Comparison of ENCODE assay signal across 10 cellular contexts in genomic region chr7:19707240-19707639, GRCh38. TPM values are rescaled to one million over a fixed set of nuclear protein-coding genes. Genes with fewer than 3 reads are reported as not detected.
DNase-seq lines count a peak whose midpoint lies in the region; ATAC-seq and TF ChIP-seq lines count a peak whose summit lies in the region.
"Had no signal": no experiment of that assay in that cellular context is flagged by ENCODE, and none has a peak within 500 bp of the region (broad histone marks: within the 10 kb centered on the region; RNA-seq: fewer than 3 reads in every experiment).

No MANE protein-coding gene starts in this region.

- H3K27me3 ChIP-seq in colonic mucosa (no peaks in the 10 kb centered on the region), neural cell (ENCODE audit: insufficient read depth, low read depth, low read length) (no peaks in the 10 kb centered on the region)

- H3K9ac ChIP-seq in ES-I3 (ENCODE audit: low read depth, low read length), result peak overlapping the region; percentile 77; the same call in 1 of the 2 replicates
- no peak overlapping the region for H3K9ac ChIP-seq in colonic mucosa (ENCODE audit: low read depth in 2 of 2, low read length in 2 of 2)
- no peak overlapping the region for H3K9ac ChIP-seq in neural cell (ENCODE audit: low read length)

- H3K4me3 ChIP-seq in colonic mucosa, result peak overlapping the region; percentile 90
- peak overlapping the region; percentile 72 for H3K4me3 ChIP-seq in neural cell (ENCODE audit: low read length)

- no peak for TF ChIP-seq RAD21 in neural cell (conservative IDR thresholded peaks at IDR 0.05)

- ATAC-seq in GM21528 (IDR thresholded peaks at IDR 0.05; ENCODE audit: low FRiP score, unreplicated experiment), result no peak
- ATAC-seq: stimulated activated naive B cell treated with anti-CD40 and anti-IgM and Interleukin-4, amounts not matched to agents 10 μg/mL and 1 μg/mL and 100 μg/mL, for 72 hours had no signal

- no peaks in the 10 kb centered on the region for H3K9me2 ChIP-seq in neural cell (ENCODE audit: insufficient read depth, low read length)

- H3K9me3 ChIP-seq in ES-I3 (ENCODE audit: control insufficient read depth, insufficient read depth, low read length) (no peaks in the 10 kb centered on the region), colonic mucosa (no peaks in the 10 kb centered on the region), neural cell (ENCODE audit: low read length) (no peaks in the 10 kb centered on the region)

- H3K36me3 ChIP-seq in ES-I3 (ENCODE audit: insufficient read depth, low read length), result no peaks in the 10 kb centered on the region
- no peaks in the 10 kb centered on the region for H3K36me3 ChIP-seq in colonic mucosa
- H3K36me3 ChIP-seq in neural cell (ENCODE audit: insufficient read depth, low read length), result peaks cover 5% of the 10 kb centered on the region

- no peak for TF ChIP-seq EP300 in neural cell (conservative IDR thresholded peaks at IDR 0.05; ENCODE audit: poor library complexity, severe bottlenecking)

- DNase-seq in NCI-H226 (peak; percentile 17), colonic mucosa (no peak), AG20443 (ENCODE audit: low spot score) (no peak)
- DNase-seq in stimulated activated naive CD4-positive, alpha-beta T cell treated with Interleukin-2 at 50 U/mL for 16 hours (lab: John Stamatoyannopoulos, UW), result no peak
- DNase-seq: central memory CD4-positive, alpha-beta T cell; SHP77 treated with DMSO at 0.1 percent for 48 hours; stimulated activated naive B cell treated with anti-CD40 and anti-IgM and Interleukin-4, amounts not matched to agents 10 μg/mL and 1 μg/mL and 100 μg/mL, for 72 hours had no signal

- no peak overlapping the region for H2AFZ ChIP-seq in neural cell (ENCODE audit: low read depth, low read length)

- TF ChIP-seq CTCF in colonic mucosa (IDR thresholded peaks at IDR 0.05) (no peak), neural cell (IDR thresholded peaks at IDR 0.05; ENCODE audit: poor library complexity, severe bottlenecking) (no peak)

- H3F3A ChIP-seq in neural cell (ENCODE audit: insufficient read depth, low read length, poor library complexity, severe bottlenecking), result no peaks in the 10 kb centered on the region

- H3K4me2 ChIP-seq in neural cell (ENCODE audit: low read length), result peak overlapping the region; percentile 79

- intact Hi-C loops in colonic mucosa (cut with DNase I), result no loop called here

- peaks cover 30% of the 10 kb centered on the region for H3K79me2 ChIP-seq in neural cell (replicated peaks; ENCODE audit: insufficient read depth, low read length)

- H3K4me1 ChIP-seq in ES-I3 (ENCODE audit: insufficient read depth, low read length), result peaks cover 12% of the 10 kb centered on the region; the same call in 1 of the 2 replicates
- H3K4me1 ChIP-seq in colonic mucosa, result no peaks in the 10 kb centered on the region

- H3K27ac ChIP-seq in colonic mucosa, result no peak overlapping the region
- no peak overlapping the region for H3K27ac ChIP-seq in neural cell (ENCODE audit: low read length)

- no peaks in the 10 kb centered on the region for H4K20me1 ChIP-seq in neural cell (ENCODE audit: insufficient read depth)

TF ChIP-seq in neural cell, 6 proteins besides CTCF, POLR2A, EP300 and RAD21:
- TF ChIP-seq MXI1 (conservative IDR thresholded peaks at IDR 0.05; ENCODE audit: poor library complexity, severe bottlenecking), result no peak
- TF ChIP-seq SMC3 (conservative IDR thresholded peaks at IDR 0.05; ENCODE audit: poor library complexity), result no peak
- no peak for TF ChIP-seq EZH2 (IDR thresholded peaks at IDR 0.05; ENCODE audit: borderline replicate concordance, insufficient read depth, low read length, poor library complexity, severe bottlenecking)
- TF ChIP-seq REST (IDR thresholded peaks at IDR 0.05; ENCODE audit: borderline replicate concordance), result no peak
- no peak for TF ChIP-seq POLR2AphosphoS5 (IDR thresholded peaks at IDR 0.05)

RNA-seq across cellular contexts. Expression of gene POLR1F, which starts 1.6 kb away (rescaled TPM):
- 10 to 100 TPM; 12.3 to 13.3 TPM for total RNA-seq in colonic mucosa
- polyA plus RNA-seq in neural cell, result 8.7 and 11.9 TPM in 2 replicates
- 19.2 and 22.2 TPM in 2 replicates for polyA minus RNA-seq in neural cell
